ENCODE assay signal across 11 cellular contexts in the genomic region with DNA sequence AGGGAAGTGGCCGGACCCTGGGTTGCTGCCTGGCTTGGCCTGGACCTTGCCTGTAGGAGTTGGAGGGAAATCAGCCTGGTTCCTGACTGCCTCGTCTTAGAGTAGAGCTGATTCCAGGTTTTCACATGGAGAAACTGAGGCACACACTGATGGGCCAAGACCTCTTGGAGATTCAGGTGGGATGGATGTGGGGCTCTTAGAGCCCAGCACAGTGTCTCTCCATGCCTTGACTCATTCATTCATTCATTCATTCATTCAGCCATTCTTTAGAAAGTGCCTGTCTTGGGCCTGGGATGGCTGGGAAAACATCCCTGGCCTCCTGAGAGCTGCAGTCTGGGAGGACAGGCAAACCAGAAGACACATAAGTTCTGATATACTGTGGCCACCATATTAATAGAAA. TPM values are rescaled to one million over a fixed set of nuclear protein-coding genes. Genes with fewer than 3 reads are reported as not detected.
DNase-seq lines count a peak whose midpoint lies in the region; ATAC-seq and TF ChIP-seq lines count a peak whose summit lies in the region.
"Had no signal": no experiment of that assay in that cellular context is flagged by ENCODE, and none has a peak within 500 bp of the region (broad histone marks: within the 10 kb centered on the region; RNA-seq: fewer than 3 reads in every experiment).

No MANE protein-coding gene starts in this region.

- TF ChIP-seq CTCF in dorsolateral prefrontal cortex (IDR thresholded peaks at IDR 0.05 in 54 of 56, conservative IDR thresholded peaks at IDR 0.05 in 2 of 56; ENCODE audit: low read depth in 1 of 56, partially characterized antibody in 56 of 56) (no peak), neural crest cell (conservative IDR thresholded peaks at IDR 0.05) (no peak)

- no peaks in the 10 kb centered on the region for H3K36me3 Mint-ChIP-seq in neural crest cell (ENCODE audit: low read depth)

- intact Hi-C loops in dorsolateral prefrontal cortex (cut with DNase I): loop anchor here (5.0 kb wide), 2 partner anchors 43 to 63 kb away; a partner anchor contains a TSS

- in situ Hi-C loops in KBM-7 (cut with MboI; ENCODE audit: low pct_unique_long_range_greater_than_20kb, low sequenced_read_pairs): no loop called here

- H4K20me1 ChIP-seq in BLaER1 treated with 17β-estradiol and CSF1 and Interleukin-3, amounts not matched to agents 10 nM and 100 nM: peaks cover 0 to 70% (median 63%) of the 10 kb centered on the region in 11 experiments; a peak in 20 of 22 replicates

- H3K4me1 ChIP-seq in BLaER1 treated with 17β-estradiol and CSF1 and Interleukin-3, amounts not matched to agents 10 nM and 100 nM: peaks cover 32 to 50% (median 40%) of the 10 kb centered on the region in 10 experiments
- H3K4me1 ChIP-seq in NT2/D1 (ENCODE audit: insufficient read depth, insufficient read length): peaks cover 39% of the 10 kb centered on the region

- peak overlapping the region in 7 of 10 experiments; percentile 90 to 99 (median 92); a peak in 8 of 20 replicates for H3K4me3 ChIP-seq in BLaER1 treated with 17β-estradiol and CSF1 and Interleukin-3, amounts not matched to agents 10 nM and 100 nM
- H3K4me3 ChIP-seq in NT2/D1 (ENCODE audit: insufficient read length, low read depth): no peak overlapping the region
- H3K4me3 ChIP-seq in dorsolateral prefrontal cortex: peak overlapping the region in 43 of 59 donors; percentile 3 to 100 (median 95)

- H3K9me3 ChIP-seq in BLaER1 treated with 17β-estradiol and CSF1 and Interleukin-3, amounts not matched to agents 10 nM and 100 nM (replicated peaks in 1 of 11): no peaks in the 10 kb centered on the region
- no peaks in the 10 kb centered on the region for H3K9me3 ChIP-seq in NT2/D1 (ENCODE audit: insufficient read depth, low read length)

- H3K27ac Mint-ChIP-seq in neural crest cell (ENCODE audit: unreplicated experiment): no peak overlapping the region

- H3K27me3 ChIP-seq in BLaER1 treated with 17β-estradiol and CSF1 and Interleukin-3, amounts not matched to agents 10 nM and 100 nM: no peaks in the 10 kb centered on the region
- H3K27me3 ChIP-seq in NT2/D1 (ENCODE audit: insufficient read depth, insufficient read length): no peaks in the 10 kb centered on the region
- H3K27me3 ChIP-seq in dorsolateral prefrontal cortex: no peaks in the 10 kb centered on the region

- no peak for ATAC-seq in HG03432 (IDR thresholded peaks at IDR 0.05; ENCODE audit: unreplicated experiment)

- H3K4me2 ChIP-seq in BLaER1 treated with 17β-estradiol and CSF1 and Interleukin-3, amounts not matched to agents 10 nM and 100 nM: peak overlapping the region; percentile 87 to 99 (median 97); a peak in 20 of 22 replicates

- no peaks in the 10 kb centered on the region for H3K9me3 Mint-ChIP-seq in neural crest cell

- H3K27ac ChIP-seq in BLaER1 treated with 17β-estradiol and CSF1 and Interleukin-3, amounts not matched to agents 10 nM and 100 nM: peak overlapping the region in 1 of 11 experiments; percentile 3; a peak in 1 of 22 replicates
- peak overlapping the region in 46 of 59 donors; percentile 32 to 100 (median 98) for H3K27ac ChIP-seq in dorsolateral prefrontal cortex

- peak overlapping the region in 3 of 11 experiments; percentile 96 to 99 (median 97); a peak in 8 of 22 replicates for H3K9ac ChIP-seq in BLaER1 treated with 17β-estradiol and CSF1 and Interleukin-3, amounts not matched to agents 10 nM and 100 nM
- H3K9ac ChIP-seq in NT2/D1 (ENCODE audit: insufficient read length, low read depth): peak overlapping the region; percentile 36

- DNase-seq in NT2/D1 (ENCODE audit: low read depth, low spot score) (no peak), dorsolateral prefrontal cortex (no peak), neural crest cell (ENCODE audit: low read depth, low spot score) (no peak), NCI-H345 (lab: John Stamatoyannopoulos, UW) (no peak), SHP77 treated with DMSO at 0.1 percent for 48 hours (lab: John Stamatoyannopoulos, UW) (no peak), KBM-7 (no peak)
- DNase-seq: kidney glomerular epithelial cell; NK-92 treated with Interleukin-12 subunit alpha and Interleukin-12 subunit beta, amount 100 ng/mL, for 24 hours had no signal

- peak overlapping the region; percentile 98 for H3K4me3 Mint-ChIP-seq in neural crest cell

- peaks cover 39 to 54% (median 50%) of the 10 kb centered on the region in 11 experiments for H3K36me3 ChIP-seq in BLaER1 treated with 17β-estradiol and CSF1 and Interleukin-3, amounts not matched to agents 10 nM and 100 nM
- peaks cover 57% of the 10 kb centered on the region for H3K36me3 ChIP-seq in NT2/D1 (ENCODE audit: insufficient read depth, insufficient read length, low read length)

- H3K27me3 Mint-ChIP-seq in neural crest cell (ENCODE audit: low read depth): no peaks in the 10 kb centered on the region

- H3K4me1 Mint-ChIP-seq in neural crest cell: peaks cover 38% of the 10 kb centered on the region

RNA-seq across cellular contexts. Expression of a gene that starts 2.2 kb away (rescaled TPM):
- total RNA-seq in dorsolateral prefrontal cortex: 100 to 1,000 TPM in 48 of 120 experiments, 10 to 100 TPM in 72; 63.8 to 213 (median 95.1) TPM
- 48.5 and 49.7 TPM in 2 replicates for total RNA-seq in neural crest cell

RNA-seq across cellular contexts. Expression of a gene that starts 2.4 kb away (rescaled TPM):
- total RNA-seq in dorsolateral prefrontal cortex: 10 to 100 TPM; 22.3 to 55.0 (median 36.5) TPM
- total RNA-seq in neural crest cell: 17.7 and 17.9 TPM in 2 replicates

RNA-seq across cellular contexts. Expression of a gene that starts 36.6 kb away (rescaled TPM):
- total RNA-seq in dorsolateral prefrontal cortex: 100 to 1,000 TPM in 1 of 120 experiments, 10 to 100 TPM in 118, 1 to 10 TPM in 1; 8.8 to 113 (median 34.2) TPM
- total RNA-seq in neural crest cell: 3.9 and 5.0 TPM in 2 replicates
- total RNA-seq: Daoy had no signal

RNA-seq across cellular contexts. Expression of a gene that starts 54.6 kb away (rescaled TPM):
- 10 to 100 TPM; 26.9 to 97.3 (median 42.1) TPM for total RNA-seq in dorsolateral prefrontal cortex
- total RNA-seq in neural crest cell: 66.7 and 66.8 TPM in 2 replicates
